ENCODE assay signal across 9 cellular contexts in genomic region chr6:24646771-24647170, GRCh38. TPM values are rescaled to one million over a fixed set of nuclear protein-coding genes. Genes with fewer than 3 reads are reported as not detected.
DNase-seq lines count a peak whose midpoint lies in the region; ATAC-seq and TF ChIP-seq lines count a peak whose summit lies in the region.
"Had no signal": no experiment of that assay in that cellular context is flagged by ENCODE, and none has a peak within 500 bp of the region (broad histone marks: within the 10 kb centered on the region; RNA-seq: fewer than 3 reads in every experiment).

No MANE protein-coding gene starts in this region.

- H3K4me1 ChIP-seq in mammary epithelial cell (ENCODE audit: insufficient read depth, low read length): peaks cover 13% of the 10 kb centered on the region

- dilution Hi-C loops in mammary epithelial cell (cut with HindIII; ENCODE audit: low sequenced_read_pairs): loop anchor here (5.0 kb wide), 1 partner anchor 69 kb away; no protein-coding TSS in a partner anchor

- ATAC-seq in natural killer cell treated with Interleukin-12 subunit alpha and Interleukin-12 subunit beta and Interleukin-15 and Interleukin-18, amount 100 ng/mL, for 72 hours: no peak
- no peak for ATAC-seq in GM21367 (IDR thresholded peaks at IDR 0.05; ENCODE audit: unreplicated experiment)

- WGBS in mammary epithelial cell (ENCODE audit: low coverage, missing lambda C conversion rate): 62% methylated on average over 8 of the region's 8 CpGs

- no peak overlapping the region for H3K27ac ChIP-seq in mammary epithelial cell (ENCODE audit: insufficient read depth, low read depth, low read length)

- H3K27ac Mint-ChIP-seq in natural killer cell treated with Interleukin-12 subunit alpha and Interleukin-12 subunit beta and Interleukin-15 and Interleukin-18, amount 100 ng/mL, for 72 hours: peak overlapping the region; percentile 51 to 67

- no peak for TF ChIP-seq CTCF in mammary epithelial cell (conservative IDR thresholded peaks at IDR 0.05 in 1 of 2, IDR thresholded peaks at IDR 0.05 in 1 of 2; ENCODE audit: extremely low read depth in 1 of 2, insufficient read depth in 1 of 2, low read depth in 1 of 2, low read length in 2 of 2)

- peaks cover 9 to 20% of the 10 kb centered on the region in 2 donors for H3K27me3 Mint-ChIP-seq in natural killer cell treated with Interleukin-12 subunit alpha and Interleukin-12 subunit beta and Interleukin-15 and Interleukin-18, amount 100 ng/mL, for 72 hours

- peaks cover 5% of the 10 kb centered on the region for H3K36me3 ChIP-seq in mammary epithelial cell (ENCODE audit: insufficient read depth, low read length)

- no peak overlapping the region for H3K4me3 ChIP-seq in mammary epithelial cell (replicated peaks in 1 of 3; ENCODE audit: insufficient read depth in 1 of 3, low read depth in 2 of 3, low read length in 3 of 3)

- CTCF ChIA-PET in mammary epithelial cell (lab: Charles Lee; ENCODE audit: low non-redundant PET): no interaction called here

- in situ Hi-C loops in mammary epithelial cell (cut with MboI; ENCODE audit: low sequenced_read_pairs in 2 of 2): no loop called here

- DNase-seq in ELR (ENCODE audit: low read depth) (peak; percentile 68), M059J (ENCODE audit: low read depth) (peak; percentile 80), mammary epithelial cell (peak; percentile 51), SW 1271 (lab: John Stamatoyannopoulos, UW) (no peak), hypothalamus (lab: John Stamatoyannopoulos, UW) (no peak), HuH-7 (ENCODE audit: low spot score) (no peak)
- DNase-seq in natural killer cell treated with Interleukin-12 subunit alpha and Interleukin-12 subunit beta and Interleukin-15 and Interleukin-18, amount 100 ng/mL, for 72 hours (ENCODE audit: low spot score): no peak

- no peaks in the 10 kb centered on the region for H3K9me3 ChIP-seq in mammary epithelial cell (replicated peaks; ENCODE audit: insufficient read depth, low read length)

- H2AFZ ChIP-seq in mammary epithelial cell (ENCODE audit: low read depth, low read length): peak overlapping the region; percentile 95

- H4K20me1 ChIP-seq in mammary epithelial cell (ENCODE audit: insufficient read depth, low read length): no peaks in the 10 kb centered on the region

- H3K4me1 Mint-ChIP-seq in natural killer cell treated with Interleukin-12 subunit alpha and Interleukin-12 subunit beta and Interleukin-15 and Interleukin-18, amount 100 ng/mL, for 72 hours (ENCODE audit: low read depth in 2 of 2): peaks cover 13 to 17% of the 10 kb centered on the region in 2 donors

- H3K4me3 Mint-ChIP-seq in natural killer cell treated with Interleukin-12 subunit alpha and Interleukin-12 subunit beta and Interleukin-15 and Interleukin-18, amount 100 ng/mL, for 72 hours: peak overlapping the region; percentile 92

- no peaks in the 10 kb centered on the region for H3K27me3 ChIP-seq in mammary epithelial cell (ENCODE audit: insufficient read depth, low read length)

- no peaks in the 10 kb centered on the region for H3K79me2 ChIP-seq in mammary epithelial cell (ENCODE audit: insufficient read depth, low read length)

- H3K9ac ChIP-seq in mammary epithelial cell (ENCODE audit: insufficient read depth, low read length): no peak overlapping the region

- intact Hi-C loops in mammary epithelial cell (cut with micrococcal nuclease): loop anchor here (2.0 kb wide), 1 partner anchor 20 kb away; the partner anchor contains the start of genes ACOT13 and TDP2

- no peaks in the 10 kb centered on the region for H3K9me3 Mint-ChIP-seq in natural killer cell treated with Interleukin-12 subunit alpha and Interleukin-12 subunit beta and Interleukin-15 and Interleukin-18, amount 100 ng/mL, for 72 hours

- peaks cover 2% of the 10 kb centered on the region for H3K36me3 Mint-ChIP-seq in natural killer cell treated with Interleukin-12 subunit alpha and Interleukin-12 subunit beta and Interleukin-15 and Interleukin-18, amount 100 ng/mL, for 72 hours

- no TSS peak for BruUV-seq in mammary epithelial cell (replicated peaks; lab: Mats Ljungman, UMichigan)

- peak overlapping the region; percentile 98 for H3K4me2 ChIP-seq in mammary epithelial cell (ENCODE audit: insufficient read depth, low read depth, low read length)

RNA-seq across cellular contexts. Expression of gene KIAA0319, which starts 0.8 kb away (rescaled TPM):
- total RNA-seq in M059J (2014; rRNA removed; shearing (Covaris generic)): 0.02 and 0.07 TPM in 2 replicates
- not detected for total RNA-seq in mammary epithelial cell
- polyA plus RNA-seq in mammary epithelial cell: 0.01 TPM
- not detected for polyA minus RNA-seq in mammary epithelial cell
- under 1 TPM in 1 of 2 donors, not detected in 1; 0.07 TPM for total RNA-seq in natural killer cell treated with Interleukin-12 subunit alpha and Interleukin-12 subunit beta and Interleukin-15 and Interleukin-18, amount 100 ng/mL, for 72 hours
- total RNA-seq: Right ventricle myocardium superior had no signal

RNA-seq across cellular contexts. Expression of gene TDP2, which starts 19.9 kb away (rescaled TPM):
- total RNA-seq in M059J (2014; rRNA removed; shearing (Covaris generic)): 29.0 and 51.6 TPM in 2 replicates
- 10 to 100 TPM; 16.3 to 28.5 TPM for total RNA-seq in mammary epithelial cell
- polyA plus RNA-seq in mammary epithelial cell: 16.7 TPM
- 38.6 TPM for polyA minus RNA-seq in mammary epithelial cell
- total RNA-seq in natural killer cell treated with Interleukin-12 subunit alpha and Interleukin-12 subunit beta and Interleukin-15 and Interleukin-18, amount 100 ng/mL, for 72 hours: 10 to 100 TPM; 48.1 to 48.4 TPM

RNA-seq across cellular contexts. Expression of gene ACOT13, which starts 20.1 kb away (rescaled TPM):
- total RNA-seq in M059J (2014; rRNA removed; shearing (Covaris generic)): 12.0 and 23.1 TPM in 2 replicates
- total RNA-seq in mammary epithelial cell: 10 to 100 TPM in 1 of 2 donors, 1 to 10 TPM in 1; 4.8 to 32.5 TPM
- 18.7 TPM for polyA plus RNA-seq in mammary epithelial cell
- 26.7 TPM for polyA minus RNA-seq in mammary epithelial cell
- total RNA-seq in natural killer cell treated with Interleukin-12 subunit alpha and Interleukin-12 subunit beta and Interleukin-15 and Interleukin-18, amount 100 ng/mL, for 72 hours: 10 to 100 TPM; 10.2 to 20.1 TPM

Comparison
In these comparisons a context has a peak if more than half of its experiments do, and no peak if none do; other contexts are left out.
1. DNase-seq: peak in ELR (single experiment), M059J (single experiment) and mammary epithelial cell (single experiment); none in natural killer cell treated with Interleukin-12 subunit alpha and Interleukin-12 subunit beta and Interleukin-15 and Interleukin-18, amount 100 ng/mL, for 72 hours (single experiment), SW 1271 (0 of 2), hypothalamus (0 of 51) and HuH-7 (single experiment).